ENCODE assay signal across 34 cellular contexts in genomic region chr2:62556082-62556481, GRCh38. TPM values are rescaled to one million over a fixed set of nuclear protein-coding genes. Genes with fewer than 3 reads are reported as not detected.
"Had no signal": no experiment of that assay in that cellular context is flagged by ENCODE, and none has a peak within 500 bp of the region (broad histone marks: within the 10 kb centered on the region; RNA-seq: fewer than 3 reads in every experiment).

No MANE protein-coding gene starts in this region.

- H3K36me3 ChIP-seq: adrenal gland, ascending aorta, cardiac muscle cell had no signal

- H3K9me3 ChIP-seq: adrenal gland, ascending aorta had no signal

- H3K4me1 ChIP-seq: adrenal gland, ascending aorta had no signal

- ATAC-seq: activated CD8-positive, alpha-beta T cell treated with anti-CD3 and anti-CD28 coated beads for 36 hours; activated naive CD4-positive, alpha-beta T cell treated with anti-CD3 and anti-CD28 coated beads, Interleukin-2, amount 50 U/mL, for 72 hours; activated T-cell treated with anti-CD3 and anti-CD28 coated beads, Interleukin-2, amount 50 U/mL, for 4 hours; activated T-cell treated with anti-CD3 and anti-CD28 coated beads, Interleukin-2, amount 50 U/mL, for 72 hours; activated T-helper 17 cell treated with anti-CD3 and anti-CD28 coated beads, Interleukin-2, amount 50 U/mL, for 72 hours had no signal

- FAIRE-seq: bronchial epithelial cell, TTC549 had no signal

- H3K27me3 ChIP-seq: adrenal gland, ascending aorta, cardiac muscle cell had no signal

- DNase-seq: activated B cell treated with CpG ODN at 0.5 μM for 24 hours; activated CD4-positive, alpha-beta memory T cell treated with anti-CD3 and anti-CD28 coated beads for 36 hours; activated CD4-positive, alpha-beta T cell treated with anti-CD3 and anti-CD28 coated beads for 4 hours; activated CD4-positive, alpha-beta T cell treated with anti-CD3 and anti-CD28 coated beads, Interleukin-2, amount 10 ng/mL, durations not matched to agents 24 days and 14 days; activated CD4-positive, alpha-beta T cell treated with anti-CD3 and anti-CD28 coated beads, Interleukin-2, amount 50 U/mL, for 1 hour; activated CD4-positive, alpha-beta T cell treated with anti-CD3 and anti-CD28 coated beads, Interleukin-2, amount 50 U/mL, for 4 hours; activated CD4-positive, CD25-positive, alpha-beta regulatory T cell treated with anti-CD3 and anti-CD28 coated beads, Interleukin-2, amount 50 U/mL, for 72 hours; activated CD8-positive, alpha-beta memory T cell treated with anti-CD3 and anti-CD28 coated beads, Interleukin-2, amount 50 U/mL, for 4 hours; activated CD8-positive, alpha-beta T cell treated with anti-CD3 and anti-CD28 coated beads for 36 hours; activated effector memory CD4-positive, alpha-beta T cell treated with anti-CD3 and anti-CD28 coated beads, Interleukin-2, amount 50 U/mL, for 16 hours; activated gamma-delta T cell treated with Interleukin-2 at 50 U/mL for 16 hours; activated naive CD4-positive, alpha-beta T cell; activated naive CD4-positive, alpha-beta T cell treated with anti-CD3 and anti-CD28 coated beads for 36 hours; activated naive CD4-positive, alpha-beta T cell treated with anti-CD3 and anti-CD28 coated beads, Interleukin-2, amount 50 U/mL, for 16 hours; activated naive CD8-positive, alpha-beta T cell treated with anti-CD3 and anti-CD28 coated beads for 36 hours; activated T-cell treated with anti-CD3 and anti-CD28 coated beads for 4 hours; activated T-cell treated with anti-CD3 and anti-CD28 coated beads, Interleukin-2, amount 50 U/mL, for 1 hour; activated T-cell treated with anti-CD3 and anti-CD28 coated beads, Interleukin-2, amount 50 U/mL, for 4 hours; activated T-cell treated with anti-CD3 and anti-CD28 coated beads, Interleukin-2, amount 50 U/mL, for 72 hours; adrenal gland; amniotic stem cell; anterior cingulate cortex; caudate nucleus; cerebellar nuclear complex; T-helper 1 cell; T-helper 2 cell; T-helper 9 cell had no signal

- H3K27ac ChIP-seq: adrenal gland, ascending aorta, cardiac muscle cell, VCaP had no signal

- H3K4me3 ChIP-seq: adrenal gland, ascending aorta, cardiac muscle cell had no signal

RNA-seq across cellular contexts. Expression of gene TMEM17, which starts 50.1 kb away (rescaled TPM):
- total RNA-seq: activated B cell treated with CpG ODN at 0.5 μM for 24 hours; activated naive CD4-positive, alpha-beta T cell treated with anti-CD3 and anti-CD28 coated beads, Interleukin-2, amount 50 U/mL, for 72 hours; ascending aorta had no signal
